Comparison of ENCODE assay signal across 28 cellular contexts in the genomic region with DNA sequence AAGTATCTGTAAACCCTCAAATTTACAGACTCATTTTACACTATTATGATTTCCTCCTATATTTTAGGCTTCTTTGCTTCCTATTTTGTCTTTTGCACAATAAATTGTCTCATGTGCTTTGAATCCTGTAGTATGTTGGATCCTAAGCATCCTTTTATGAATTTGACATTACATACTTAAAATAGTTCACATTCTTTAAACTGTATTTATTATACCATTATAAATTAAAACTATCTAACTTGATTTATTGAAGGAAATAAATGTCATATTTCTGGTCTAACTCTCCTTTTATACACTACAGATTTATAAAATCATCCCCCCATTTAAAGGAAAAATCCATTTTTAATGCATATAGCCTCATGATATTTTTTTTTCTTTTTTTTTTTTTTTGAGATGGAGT.
"Had no signal": no experiment of that assay in that cellular context is flagged by ENCODE, and none has a peak within 500 bp of the region (broad histone marks: within the 10 kb centered on the region; RNA-seq: fewer than 3 reads in every experiment).

No MANE protein-coding gene starts in this region.

- H3K36me3 ChIP-seq: neural progenitor cell, ovary, sigmoid colon, thoracic aorta, thyroid gland, upper lobe of left lung, vagina had no signal

- H3K27me3 Mint-ChIP-seq: progenitor cell of endocrine pancreas; stimulated activated naive B cell treated with anti-CD40 and anti-IgM and Interleukin-4, amounts not matched to agents 10 μg/mL and 1 μg/mL and 100 μg/mL, for 72 hours; stimulated activated naive CD8-positive, alpha-beta T cell treated with anti-CD3 and anti-CD28 coated beads, Interleukin-15, Interleukin-2, amounts not matched to agents 100 ng/mL and 50 ng/mL, for 24 hours had no signal

- H3K4me3 ChIP-seq: neural progenitor cell, ovary, psoas muscle, right lobe of liver, sigmoid colon, stomach, thoracic aorta, thyroid gland, tibial nerve, upper lobe of left lung, vagina had no signal

- ATAC-seq: psoas muscle; right cardiac atrium; right lobe of liver; stimulated activated effector memory CD8-positive, alpha-beta T cell treated with anti-CD3 and anti-CD28 coated beads, Interleukin-12 subunit alpha, Interleukin-12 subunit beta, amount 100 ng/mL, for 72 hours; stimulated activated naive B cell treated with anti-CD40 and anti-IgM and Interleukin-4, amounts not matched to agents 10 μg/mL and 1 μg/mL and 100 μg/mL, for 72 hours had no signal

- H3K4me1 ChIP-seq: neural progenitor cell, parathyroid adenoma, psoas muscle, sigmoid colon, vagina had no signal

- DNase-seq: occipital lobe; ovary; posterior cingulate gyrus; psoas muscle; right cardiac atrium; right lobe of liver; sigmoid colon; small intestine; stimulated activated CD4-positive, alpha-beta T cell treated with anti-CD3 and anti-CD28 coated beads, Interleukin-15, amount 100 ng/mL, for 24 hours; stimulated activated CD4-positive, alpha-beta T cell treated with anti-CD3 and anti-CD28 coated beads, Interleukin-2, amount 100 ng/mL, for 24 hours; stimulated activated CD4-positive, alpha-beta T cell treated with anti-CD3 and anti-CD28 coated beads, Interleukin-2, amount 100 ng/mL, for 48 hours; stimulated activated CD4-positive, alpha-beta T cell treated with anti-CD3 and anti-CD28 coated beads, Interleukin-4, amount 100 ng/mL, for 24 hours; stimulated activated naive B cell treated with anti-CD40 and anti-IgM and Interleukin-4, amounts not matched to agents 10 μg/mL and 1 μg/mL and 100 μg/mL, for 72 hours; stimulated activated naive CD4-positive, alpha-beta T cell treated with Interleukin-2 at 50 U/mL for 16 hours; stomach; thyroid gland; trophoblast cell; upper lobe of left lung had no signal

- H3K27ac Mint-ChIP-seq: nephron; neural progenitor cell; progenitor cell of endocrine pancreas; stimulated activated effector memory CD8-positive, alpha-beta T cell treated with anti-CD3 and anti-CD28 coated beads, Interleukin-12 subunit alpha, Interleukin-12 subunit beta, amount 100 ng/mL, for 72 hours; stimulated activated naive B cell treated with anti-CD40 and anti-IgM and Interleukin-4, amounts not matched to agents 10 μg/mL and 1 μg/mL and 100 μg/mL, for 72 hours; stimulated activated naive CD8-positive, alpha-beta T cell treated with anti-CD3 and anti-CD28 coated beads, Interleukin-15, Interleukin-2, amounts not matched to agents 100 ng/mL and 50 ng/mL, for 24 hours had no signal

- H3K27ac ChIP-seq: neural progenitor cell, ovary, parathyroid adenoma, psoas muscle, right lobe of liver, sigmoid colon, stomach, thoracic aorta, thyroid gland, tibial nerve, upper lobe of left lung, vagina had no signal

- H3K27me3 ChIP-seq: neural progenitor cell, ovary, right lobe of liver, sigmoid colon, stomach, thyroid gland, tibial nerve, upper lobe of left lung, vagina had no signal

- H3K36me3 Mint-ChIP-seq: neural progenitor cell; stimulated activated effector memory CD8-positive, alpha-beta T cell treated with anti-CD3 and anti-CD28 coated beads, Interleukin-12 subunit alpha, Interleukin-12 subunit beta, amount 100 ng/mL, for 72 hours; stimulated activated naive B cell treated with anti-CD40 and anti-IgM and Interleukin-4, amounts not matched to agents 10 μg/mL and 1 μg/mL and 100 μg/mL, for 72 hours had no signal

- H3K4me3 Mint-ChIP-seq: nephron; neural progenitor cell; stimulated activated effector memory CD8-positive, alpha-beta T cell treated with anti-CD3 and anti-CD28 coated beads, Interleukin-12 subunit alpha, Interleukin-12 subunit beta, amount 100 ng/mL, for 72 hours; stimulated activated naive B cell treated with anti-CD40 and anti-IgM and Interleukin-4, amounts not matched to agents 10 μg/mL and 1 μg/mL and 100 μg/mL, for 72 hours; stimulated activated naive CD8-positive, alpha-beta T cell treated with anti-CD3 and anti-CD28 coated beads, Interleukin-15, Interleukin-2, amounts not matched to agents 100 ng/mL and 50 ng/mL, for 24 hours had no signal

- H2AFZ ChIP-seq: neural progenitor cell, parathyroid adenoma had no signal

- FAIRE-seq: small intestine, urothelium cell line had no signal

- H3K9me3 Mint-ChIP-seq: nephron; neural progenitor cell; stimulated activated effector memory CD8-positive, alpha-beta T cell treated with anti-CD3 and anti-CD28 coated beads, Interleukin-12 subunit alpha, Interleukin-12 subunit beta, amount 100 ng/mL, for 72 hours; stimulated activated naive B cell treated with anti-CD40 and anti-IgM and Interleukin-4, amounts not matched to agents 10 μg/mL and 1 μg/mL and 100 μg/mL, for 72 hours; stimulated activated naive CD8-positive, alpha-beta T cell treated with anti-CD3 and anti-CD28 coated beads, Interleukin-15, Interleukin-2, amounts not matched to agents 100 ng/mL and 50 ng/mL, for 24 hours had no signal

- H3K9ac ChIP-seq: neural progenitor cell, parathyroid adenoma had no signal

- H3K9me3 ChIP-seq: ovary, psoas muscle, right lobe of liver, sigmoid colon, stomach, thoracic aorta, thyroid gland, tibial nerve, upper lobe of left lung, vagina had no signal

- H3K79me2 ChIP-seq: parathyroid adenoma had no signal

- H3K4me1 Mint-ChIP-seq: stimulated activated effector memory CD8-positive, alpha-beta T cell treated with anti-CD3 and anti-CD28 coated beads, Interleukin-12 subunit alpha, Interleukin-12 subunit beta, amount 100 ng/mL, for 72 hours; stimulated activated naive B cell treated with anti-CD40 and anti-IgM and Interleukin-4, amounts not matched to agents 10 μg/mL and 1 μg/mL and 100 μg/mL, for 72 hours had no signal

- H3K4me2 ChIP-seq: neural progenitor cell had no signal
